8 cellular contexts compared by ENCODE assay signal in the genomic region with DNA sequence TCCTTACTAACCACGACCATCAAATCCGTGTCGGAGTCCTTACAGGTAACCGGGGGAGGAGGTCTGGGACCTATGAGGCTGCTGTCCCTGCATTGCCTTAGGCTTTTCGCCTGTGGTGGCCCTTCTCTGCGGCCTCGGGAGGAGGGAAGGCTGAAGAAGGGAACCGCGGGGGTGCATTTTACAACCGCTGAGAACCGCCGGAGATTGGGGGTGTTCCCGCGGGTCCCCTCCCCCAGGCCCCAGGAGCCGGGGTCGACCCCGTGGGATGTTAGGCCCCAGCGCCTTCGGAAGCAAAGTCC. TPM values are rescaled to one million over a fixed set of nuclear protein-coding genes. Genes with fewer than 3 reads are reported as not detected.
DNase-seq lines count a peak whose midpoint lies in the region; ATAC-seq and TF ChIP-seq lines count a peak whose summit lies in the region.

No MANE protein-coding gene starts in this region.

- H3K9ac ChIP-seq in HUES6 (ENCODE audit: low read length): peak overlapping the region; percentile 85
- peak overlapping the region; percentile 85 to 98 for H3K9ac ChIP-seq in colonic mucosa (ENCODE audit: low read depth in 2 of 2, low read length in 2 of 2)
- H3K9ac ChIP-seq in neural cell (ENCODE audit: low read length): peak overlapping the region; percentile 94

- no peaks in the 10 kb centered on the region for H3K9me3 ChIP-seq in CD4-positive, CD25-positive, alpha-beta regulatory T cell (ENCODE audit: control insufficient read depth in 2 of 2, low read length in 2 of 2)
- H3K9me3 ChIP-seq in HUES6 (ENCODE audit: control insufficient read depth, insufficient read depth, low read depth, low read length) (no peaks in the 10 kb centered on the region), colonic mucosa (no peaks in the 10 kb centered on the region), neural cell (ENCODE audit: low read length) (no peaks in the 10 kb centered on the region)

- peak overlapping the region; percentile 84 for H3K4me3 ChIP-seq in CD4-positive, CD25-positive, alpha-beta regulatory T cell (ENCODE audit: low read depth, low read length)
- peak overlapping the region; percentile 99 for H3K4me3 ChIP-seq in HUES6 (ENCODE audit: low read depth, low read length)
- peak overlapping the region; percentile 73 for H3K4me3 ChIP-seq in colonic mucosa
- H3K4me3 ChIP-seq in neural cell (ENCODE audit: low read length): peak overlapping the region; percentile 90

- peaks cover 25% of the 10 kb centered on the region for H3K4me1 ChIP-seq in CD4-positive, CD25-positive, alpha-beta regulatory T cell (ENCODE audit: control insufficient read depth, insufficient read depth, low read length, poor library complexity, severe bottlenecking)
- H3K4me1 ChIP-seq in HUES6 (ENCODE audit: control insufficient read depth, insufficient read depth, low read length) (no peaks in the 10 kb centered on the region), colonic mucosa (peaks cover 5% of the 10 kb centered on the region)

- H2AFZ ChIP-seq in neural cell (ENCODE audit: low read depth, low read length): peak overlapping the region; percentile 86

- peak overlapping the region in 2 of 3 donors; percentile 93 to 95 for H3K27ac Mint-ChIP-seq in CD4-positive, CD25-positive, alpha-beta regulatory T cell

- H3K4me1 Mint-ChIP-seq in CD4-positive, CD25-positive, alpha-beta regulatory T cell: peaks cover 27 to 59% (median 44%) of the 10 kb centered on the region in 4 donors

- H3K27ac ChIP-seq in CD4-positive, CD25-positive, alpha-beta regulatory T cell (ENCODE audit: insufficient read depth, low read length, poor library complexity, severe bottlenecking): peak overlapping the region; percentile 75
- H3K27ac ChIP-seq in HUES6 (ENCODE audit: low read depth, low read length) (peak overlapping the region; percentile 46; the same call in 1 of the 2 replicates), colonic mucosa (peak overlapping the region; percentile 97), neural cell (ENCODE audit: low read length) (peak overlapping the region; percentile 96)

- no peak for DNase-seq in CD4-positive, CD25-positive, alpha-beta regulatory T cell
- DNase-seq in colonic mucosa (no peak), ACHN (no peak), cerebellum (ENCODE audit: low spot score) (no peak), DMS79 (lab: John Stamatoyannopoulos, UW) (no peak)
- DNase-seq in activated effector memory CD4-positive, alpha-beta T cell treated with anti-CD3 and anti-CD28 coated beads, Interleukin-2, amount 50 U/mL, for 16 hours: no peak

- peak; percentile 6 for TF ChIP-seq EP300 in neural cell (conservative IDR thresholded peaks at IDR 0.05; ENCODE audit: poor library complexity, severe bottlenecking)

- no peaks in the 10 kb centered on the region for H3K36me3 Mint-ChIP-seq in CD4-positive, CD25-positive, alpha-beta regulatory T cell

- TF ChIP-seq RAD21 in neural cell (conservative IDR thresholded peaks at IDR 0.05): no peak

- peaks cover 20% of the 10 kb centered on the region for H3K27me3 Mint-ChIP-seq in CD4-positive, CD25-positive, alpha-beta regulatory T cell

- H3K9me3 Mint-ChIP-seq in CD4-positive, CD25-positive, alpha-beta regulatory T cell: no peaks in the 10 kb centered on the region

- H3F3A ChIP-seq in neural cell (ENCODE audit: insufficient read depth, low read length, poor library complexity, severe bottlenecking): no peaks in the 10 kb centered on the region

- no peaks in the 10 kb centered on the region for H3K9me2 ChIP-seq in neural cell (ENCODE audit: insufficient read depth, low read length)

- H3K27me3 ChIP-seq in CD4-positive, CD25-positive, alpha-beta regulatory T cell (ENCODE audit: control insufficient read depth, insufficient read depth, low read length): peaks cover 2% of the 10 kb centered on the region
- peaks cover 24% of the 10 kb centered on the region for H3K27me3 ChIP-seq in HUES6 (ENCODE audit: control insufficient read depth, insufficient read depth, low read length)
- no peaks in the 10 kb centered on the region for H3K27me3 ChIP-seq in colonic mucosa
- H3K27me3 ChIP-seq in neural cell (ENCODE audit: insufficient read depth, low read depth, low read length): no peaks in the 10 kb centered on the region

- no peaks in the 10 kb centered on the region for H3K36me3 ChIP-seq in CD4-positive, CD25-positive, alpha-beta regulatory T cell (ENCODE audit: control insufficient read depth, insufficient read depth, low read length)
- H3K36me3 ChIP-seq in HUES6 (ENCODE audit: control insufficient read depth, insufficient read depth, low read length): no peaks in the 10 kb centered on the region
- no peaks in the 10 kb centered on the region for H3K36me3 ChIP-seq in colonic mucosa
- H3K36me3 ChIP-seq in neural cell (ENCODE audit: insufficient read depth, low read length): no peaks in the 10 kb centered on the region

- H3K4me2 ChIP-seq in neural cell (ENCODE audit: low read length): no peak overlapping the region

- no peak for ATAC-seq in CD4-positive, CD25-positive, alpha-beta regulatory T cell (ENCODE audit: low read depth in 2 of 2)

- intact Hi-C loops in colonic mucosa (cut with DNase I): no loop called here

- H3K4me3 Mint-ChIP-seq in CD4-positive, CD25-positive, alpha-beta regulatory T cell: peak overlapping the region; percentile 99 to 100 (median 100)

- in situ Hi-C loops in ACHN (cut with HindIII; ENCODE audit: low pct_ligation_motif_present, low pct_unique_long_range_greater_than_20kb, low sequenced_read_pairs): no loop called here

- TF ChIP-seq CTCF in colonic mucosa (IDR thresholded peaks at IDR 0.05): no peak
- TF ChIP-seq CTCF in neural cell (IDR thresholded peaks at IDR 0.05; ENCODE audit: poor library complexity, severe bottlenecking): no peak

- H3K79me2 ChIP-seq in neural cell (replicated peaks; ENCODE audit: insufficient read depth, low read length): peaks cover 39% of the 10 kb centered on the region

- H4K20me1 ChIP-seq in neural cell (ENCODE audit: insufficient read depth): no peaks in the 10 kb centered on the region

TF ChIP-seq in neural cell, 6 proteins besides CTCF, POLR2A, EP300 and RAD21:
- TF ChIP-seq MXI1 (conservative IDR thresholded peaks at IDR 0.05; ENCODE audit: poor library complexity, severe bottlenecking) (no peak), TAF1 (IDR thresholded peaks at IDR 0.05; ENCODE audit: low read depth) (no peak), POLR2AphosphoS5 (IDR thresholded peaks at IDR 0.05) (no peak), SMC3 (conservative IDR thresholded peaks at IDR 0.05; ENCODE audit: poor library complexity) (no peak), EZH2 (IDR thresholded peaks at IDR 0.05; ENCODE audit: borderline replicate concordance, insufficient read depth, low read length, poor library complexity, severe bottlenecking) (no peak)
- TF ChIP-seq, protein P1, sequence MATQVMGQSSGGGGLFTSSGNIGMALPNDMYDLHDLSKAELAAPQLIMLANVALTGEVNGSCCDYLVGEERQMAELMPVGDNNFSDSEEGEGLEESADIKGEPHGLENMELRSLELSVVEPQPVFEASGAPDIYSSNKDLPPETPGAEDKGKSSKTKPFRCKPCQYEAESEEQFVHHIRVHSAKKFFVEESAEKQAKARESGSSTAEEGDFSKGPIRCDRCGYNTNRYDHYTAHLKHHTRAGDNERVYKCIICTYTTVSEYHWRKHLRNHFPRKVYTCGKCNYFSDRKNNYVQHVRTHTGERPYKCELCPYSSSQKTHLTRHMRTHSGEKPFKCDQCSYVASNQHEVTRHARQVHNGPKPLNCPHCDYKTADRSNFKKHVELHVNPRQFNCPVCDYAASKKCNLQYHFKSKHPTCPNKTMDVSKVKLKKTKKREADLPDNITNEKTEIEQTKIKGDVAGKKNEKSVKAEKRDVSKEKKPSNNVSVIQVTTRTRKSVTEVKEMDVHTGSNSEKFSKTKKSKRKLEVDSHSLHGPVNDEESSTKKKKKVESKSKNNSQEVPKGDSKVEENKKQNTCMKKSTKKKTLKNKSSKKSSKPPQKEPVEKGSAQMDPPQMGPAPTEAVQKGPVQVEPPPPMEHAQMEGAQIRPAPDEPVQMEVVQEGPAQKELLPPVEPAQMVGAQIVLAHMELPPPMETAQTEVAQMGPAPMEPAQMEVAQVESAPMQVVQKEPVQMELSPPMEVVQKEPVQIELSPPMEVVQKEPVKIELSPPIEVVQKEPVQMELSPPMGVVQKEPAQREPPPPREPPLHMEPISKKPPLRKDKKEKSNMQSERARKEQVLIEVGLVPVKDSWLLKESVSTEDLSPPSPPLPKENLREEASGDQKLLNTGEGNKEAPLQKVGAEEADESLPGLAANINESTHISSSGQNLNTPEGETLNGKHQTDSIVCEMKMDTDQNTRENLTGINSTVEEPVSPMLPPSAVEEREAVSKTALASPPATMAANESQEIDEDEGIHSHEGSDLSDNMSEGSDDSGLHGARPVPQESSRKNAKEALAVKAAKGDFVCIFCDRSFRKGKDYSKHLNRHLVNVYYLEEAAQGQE (IDR thresholded peaks at IDR 0.05; ENCODE audit: borderline replicate concordance): no peak

RNA-seq across cellular contexts. Expression of a gene that starts 0.5 kb away (rescaled TPM):
- 19.5 TPM for total RNA-seq in CD4-positive, CD25-positive, alpha-beta regulatory T cell
- polyA plus RNA-seq in CD4-positive, CD25-positive, alpha-beta regulatory T cell: 10 to 100 TPM in 3 of 4 donors, 1 to 10 TPM in 1; 8.3 to 13.0 (median 10.9) TPM
- total RNA-seq in colonic mucosa (10 to 100 TPM; 32.0 to 45.2 TPM), cerebellum (90.6 TPM)
- polyA plus RNA-seq in neural cell: 118 and 135 TPM in 2 replicates
- 134 and 192 TPM in 2 replicates for polyA minus RNA-seq in neural cell

RNA-seq across cellular contexts. Expression of a gene that starts 22.3 kb away (rescaled TPM):
- not detected for total RNA-seq in CD4-positive, CD25-positive, alpha-beta regulatory T cell
- polyA plus RNA-seq in CD4-positive, CD25-positive, alpha-beta regulatory T cell: not detected
- total RNA-seq in colonic mucosa: 1 to 10 TPM in 1 of 2 donors, under 1 TPM in 1; 0.82 to 1.3 TPM
- polyA plus RNA-seq in neural cell: not detected in 2 replicates
- polyA minus RNA-seq in neural cell: not detected in 2 replicates
- not detected for total RNA-seq in cerebellum

Comparison
In these comparisons a context has a peak if more than half of its experiments do, and no peak if none do; other contexts are left out.
1. H3K27ac ChIP-seq: peak in every context shown above with its lines; median percentile 97 in colonic mucosa; 96 in neural cell; 75 in CD4-positive, CD25-positive, alpha-beta regulatory T cell; 46 in HUES6.